ENCODE assay signal across 20 cellular contexts in the genomic region with DNA sequence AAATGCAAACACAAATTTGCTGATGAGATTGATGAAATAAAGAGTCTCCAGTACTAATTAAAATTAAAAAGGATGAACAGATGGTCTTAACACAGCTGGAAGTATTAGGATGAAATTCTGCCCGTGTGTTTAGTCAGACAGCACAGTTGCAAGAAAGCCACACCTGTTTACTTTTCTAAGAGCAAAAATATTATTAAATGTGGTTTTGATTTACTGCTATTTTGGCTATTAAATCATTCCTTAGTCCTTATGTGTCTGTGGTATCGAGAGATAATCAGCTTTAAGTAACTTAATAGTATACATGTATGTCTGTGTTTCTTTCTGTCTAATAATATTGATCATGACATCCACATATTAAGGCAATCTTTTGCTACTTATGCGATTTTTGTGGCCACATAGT.
"Had no signal": no experiment of that assay in that cellular context is flagged by ENCODE, and none has a peak within 500 bp of the region (broad histone marks: within the 10 kb centered on the region; RNA-seq: fewer than 3 reads in every experiment).

No MANE protein-coding gene starts in this region.

- H3K4me3 Mint-ChIP-seq: activated CD4-positive, alpha-beta memory T cell treated with anti-CD3 and anti-CD28 coated beads, Interleukin-2, amount 10 ng/mL, durations not matched to agents 7 days and 5 days; activated naive CD4-positive, alpha-beta T cell treated with anti-CD3 and anti-CD28 coated beads for 36 hours; activated naive CD8-positive, alpha-beta T cell treated with anti-CD3 and anti-CD28 coated beads for 36 hours; activated T-helper 17 cell treated with anti-CD3 and anti-CD28 coated beads, Interleukin-2, amount 50 U/mL, for 72 hours; IgD-negative memory B cell had no signal

- DNase-seq: activated CD4-positive, alpha-beta memory T cell treated with anti-CD3 and anti-CD28 coated beads, Interleukin-2, amount 10 ng/mL, durations not matched to agents 7 days and 5 days; activated CD4-positive, alpha-beta T cell treated with anti-CD3 and anti-CD28 coated beads, Interleukin-2, amount 50 U/mL, for 1 hour; activated CD4-positive, CD25-positive, alpha-beta regulatory T cell; activated gamma-delta T cell; activated naive CD4-positive, alpha-beta T cell treated with anti-CD3 and anti-CD28 coated beads for 36 hours; activated naive CD8-positive, alpha-beta T cell treated with anti-CD3 and anti-CD28 coated beads for 36 hours; activated T-cell treated with anti-CD3 and anti-CD28 coated beads for 4 hours; activated T-cell treated with anti-CD3 and anti-CD28 coated beads, Interleukin-2, amount 50 U/mL, for 48 hours; brain microvascular endothelial cell; KG1; NCI-H1092; NCI-H2081; NCI-H226; NCI-H510A; PC-9; SHP77 treated with DMSO at 0.1 percent for 48 hours; T-helper 2 cell; T1000 had no signal

- H3K36me3 Mint-ChIP-seq: activated naive CD8-positive, alpha-beta T cell treated with anti-CD3 and anti-CD28 coated beads for 36 hours; IgD-negative memory B cell had no signal

- H3K27ac Mint-ChIP-seq: activated CD4-positive, alpha-beta memory T cell treated with anti-CD3 and anti-CD28 coated beads, Interleukin-2, amount 10 ng/mL, durations not matched to agents 7 days and 5 days; activated naive CD4-positive, alpha-beta T cell treated with anti-CD3 and anti-CD28 coated beads for 36 hours; activated naive CD8-positive, alpha-beta T cell treated with anti-CD3 and anti-CD28 coated beads for 36 hours; activated T-helper 17 cell treated with anti-CD3 and anti-CD28 coated beads, Interleukin-2, amount 50 U/mL, for 72 hours; IgD-negative memory B cell had no signal

- H3K27me3 Mint-ChIP-seq: activated CD4-positive, alpha-beta memory T cell treated with anti-CD3 and anti-CD28 coated beads, Interleukin-2, amount 10 ng/mL, durations not matched to agents 7 days and 5 days; activated naive CD8-positive, alpha-beta T cell treated with anti-CD3 and anti-CD28 coated beads for 36 hours; IgD-negative memory B cell had no signal

- H3K4me1 Mint-ChIP-seq: activated CD4-positive, alpha-beta memory T cell treated with anti-CD3 and anti-CD28 coated beads, Interleukin-2, amount 10 ng/mL, durations not matched to agents 7 days and 5 days; activated naive CD8-positive, alpha-beta T cell treated with anti-CD3 and anti-CD28 coated beads for 36 hours; activated T-helper 17 cell treated with anti-CD3 and anti-CD28 coated beads, Interleukin-2, amount 50 U/mL, for 72 hours; IgD-negative memory B cell had no signal
